1 cellular context compared by ENCODE assay signal in genomic region chr6:137863126-137863996, GRCh38.
TF ChIP-seq lines count a peak whose summit lies in the region.

No MANE protein-coding gene starts in this region.

TF ChIP-seq in H1, 55 proteins besides CTCF, POLR2A, EP300 and RAD21 (continued from another document):
- no peak for TF ChIP-seq CHD7 (IDR thresholded peaks at IDR 0.05; ENCODE audit: insufficient replicate concordance, low read length)
- TF ChIP-seq SIRT6 (IDR thresholded peaks at IDR 0.05; ENCODE audit: low read length): no peak
- no peak for TF ChIP-seq RBBP5 (IDR thresholded peaks at IDR 0.05; ENCODE audit: borderline replicate concordance, low read depth, low read length)
- TF ChIP-seq JUN (IDR thresholded peaks at IDR 0.05; ENCODE audit: low read depth, low read length): no peak
- TF ChIP-seq ASH2L (IDR thresholded peaks at IDR 0.05; ENCODE audit: low read length): no peak
- no peak for TF ChIP-seq BACH1 (IDR thresholded peaks at IDR 0.05; ENCODE audit: low read length)
- TF ChIP-seq SP4 (IDR thresholded peaks at IDR 0.05; ENCODE audit: low read length): no peak
- TF ChIP-seq RFX5 (IDR thresholded peaks at IDR 0.05; ENCODE audit: borderline replicate concordance, low read depth, low read length): no peak
- no peak for TF ChIP-seq TCF12 (IDR thresholded peaks at IDR 0.05; ENCODE audit: low read depth, low read length)
- TF ChIP-seq USF2 (IDR thresholded peaks at IDR 0.05; ENCODE audit: low read length): no peak
- no peak for TF ChIP-seq NANOG (IDR thresholded peaks at IDR 0.05; ENCODE audit: insufficient read depth, low read depth, low read length, poor library complexity, severe bottlenecking)
- no peak for TF ChIP-seq EGR1 (IDR thresholded peaks at IDR 0.05; ENCODE audit: borderline replicate concordance, low read depth, low read length)
- no peak for TF ChIP-seq SIX5 (IDR thresholded peaks at IDR 0.05; ENCODE audit: low read depth, low read length)
- TF ChIP-seq TAF7 (optimal IDR thresholded peaks at IDR 0.05; ENCODE audit: borderline replicate concordance, low read depth, low read length): no peak
- no peak for TF ChIP-seq ZNF274 (IDR thresholded peaks at IDR 0.05; ENCODE audit: borderline replicate concordance, extremely low read depth, low read length)
- TF ChIP-seq CBX5 (IDR thresholded peaks at IDR 0.05; ENCODE audit: low read depth, low read length): no peak
- no peak for TF ChIP-seq FOSL1 (IDR thresholded peaks at IDR 0.05; ENCODE audit: insufficient read depth, low read depth, low read length)
- no peak for TF ChIP-seq MAFK (IDR thresholded peaks at IDR 0.05; ENCODE audit: low read depth, low read length)
